In genomic region chr10:101161494-101162299, GRCh38 we compare ENCODE assay signal across 8 cellular contexts. TPM values are rescaled to one million over a fixed set of nuclear protein-coding genes. Genes with fewer than 3 reads are reported as not detected.
DNase-seq lines count a peak whose midpoint lies in the region; ATAC-seq, FAIRE-seq and TF ChIP-seq lines count a peak whose summit lies in the region.

No MANE protein-coding gene starts in this region.

- CTCF ChIA-PET in AG04450 (lab: Charles Lee), result interaction anchor here (0.5 to 2.5 kb wide), 28 partner anchors 9 to 620 kb away, joined by 3 to 17 read pairs (median 4); no protein-coding TSS in a partner anchor

- H3K9me3 ChIP-seq in AG04450 (ENCODE audit: control insufficient read depth, insufficient read depth, low read length), result no peaks in the 10 kb centered on the region

- H3K4me3 ChIP-seq in AG04450 (ENCODE audit: low read depth, low read length), result peak overlapping the region; percentile 57

- POLR2A ChIA-PET in AG04450 (lab: Yijun Ruan, JAX), result interaction anchor here (0.5 kb wide), 1 partner anchor 280 kb away, joined by 4 read pairs; no protein-coding TSS in a partner anchor

- peaks cover 42% of the 10 kb centered on the region for H3K27me3 ChIP-seq in AG04450 (ENCODE audit: control insufficient read depth, insufficient read depth, low read length)

- peak; percentile 53 to 73 for ATAC-seq in activated CD4-positive, CD25-positive, alpha-beta regulatory T cell treated with anti-CD3 and anti-CD28 coated beads, Interleukin-2, amount 50 U/mL, for 24 hours
- no peak for ATAC-seq in GM21423 (IDR thresholded peaks at IDR 0.05; ENCODE audit: unreplicated experiment)

- no peak overlapping the region for H3K27ac ChIP-seq in AG04450 (ENCODE audit: low read depth, low read length)

- peak; percentile 94 for TF ChIP-seq CTCF in AG04450 (IDR thresholded peaks at IDR 0.05; ENCODE audit: low read depth, low read length)

- DNase-seq in AG04450 (ENCODE audit: low read depth, low spot score) (peak; percentile 43), GM19239 (ENCODE audit: insufficient read length, low spot score) (peak; percentile 66), NCI-H2196 treated with DMSO at 0.1 percent for 48 hours (lab: John Stamatoyannopoulos, UW; ENCODE audit: unreplicated experiment) (peak; percentile 25), cerebellar cortex (ENCODE audit: low spot score) (peak; percentile 86), kidney glomerular epithelial cell (lab: John Stamatoyannopoulos, UW) (peak; percentile 85)
- peak; percentile 64 for DNase-seq in stimulated activated CD4-positive, alpha-beta T cell treated with anti-CD3 and anti-CD28 coated beads, Interleukin-1b, Interleukin-23, amount 100 ng/mL, for 48 hours

- peak; percentile 66 for FAIRE-seq in GM19239 (lab: Jason Lieb, UNC)

RNA-seq across cellular contexts. Expression of gene TLX1, which starts 30.6 kb away (rescaled TPM):
- not detected in 2 replicates for polyA plus RNA-seq in AG04450 (2011; rRNA removed)
- not detected in 2 replicates for polyA minus RNA-seq in AG04450 (2011; rRNA and poly(A)+ RNA removed)

Comparison
In these comparisons a context has a peak if more than half of its experiments do, and no peak if none do; other contexts are left out.
1. DNase-seq: peak in every context shown above with its lines; median percentile 86 in cerebellar cortex; 85 in kidney glomerular epithelial cell; 66 in GM19239; 64 in stimulated activated CD4-positive, alpha-beta T cell treated with anti-CD3 and anti-CD28 coated beads, Interleukin-1b, Interleukin-23, amount 100 ng/mL, for 48 hours; 43 in AG04450; 25 in NCI-H2196 treated with DMSO at 0.1 percent for 48 hours.